Comparison of ENCODE assay signal across 10 cellular contexts in genomic region chr18:58865714-58866113, GRCh38. TPM values are rescaled to one million over a fixed set of nuclear protein-coding genes. Genes with fewer than 3 reads are reported as not detected.
A peak's percentile ranks its signal among the peaks of the same experiment; 100 is the strongest.
DNase-seq lines count a peak whose midpoint lies in the region; ATAC-seq and TF ChIP-seq lines count a peak whose summit lies in the region.
"Had no signal": no experiment of that assay in that cellular context is flagged by ENCODE, and none has a peak within 500 bp of the region (broad histone marks: within the 10 kb centered on the region; RNA-seq: fewer than 3 reads in every experiment).

No MANE protein-coding gene starts in this region.

- no peak for TF ChIP-seq POLR2A in spleen (IDR thresholded peaks at IDR 0.05)

- no peaks in the 10 kb centered on the region for H3K9me3 ChIP-seq in ES-I3 (ENCODE audit: control insufficient read depth, insufficient read depth, low read length)
- no peaks in the 10 kb centered on the region for H3K9me3 ChIP-seq in adipocyte (ENCODE audit: control insufficient read depth, low read length)
- no peaks in the 10 kb centered on the region for H3K9me3 ChIP-seq in iPS DF 6.9 (ENCODE audit: control insufficient read depth, insufficient read depth, low read length)
- peaks cover 0 to 3% (median 0%) of the 10 kb centered on the region in 8 donors for H3K9me3 ChIP-seq in spleen

- H3K9me3 Mint-ChIP-seq in stimulated activated naive B cell treated with anti-CD40 and anti-IgM and Interleukin-4, amounts not matched to agents 10 μg/mL and 1 μg/mL and 100 μg/mL, for 72 hours, result peaks cover 0 to 4% of the 10 kb centered on the region in 2 donors
- H3K9me3 Mint-ChIP-seq: activated CD4-positive, alpha-beta T cell treated with anti-CD3 and anti-CD28 coated beads, Interleukin-2, amount 10 ng/mL, durations not matched to agents 24 days and 14 days had no signal

- peak; percentile 34 for DNase-seq in adipocyte (ENCODE audit: low read depth)
- DNase-seq in iPS DF 6.9 (ENCODE audit: low read depth, low spot score), result no peak
- no peak for DNase-seq in spleen
- no peak for DNase-seq in stimulated activated naive B cell treated with anti-CD40 and anti-IgM and Interleukin-4, amounts not matched to agents 10 μg/mL and 1 μg/mL and 100 μg/mL, for 72 hours
- DNase-seq in D341Med (ENCODE audit: low spot score), result no peak
- no peak for DNase-seq in DMS153 (lab: John Stamatoyannopoulos, UW)
- DNase-seq: activated CD4-positive, alpha-beta T cell treated with anti-CD3 and anti-CD28 coated beads, Interleukin-2, amount 10 ng/mL, durations not matched to agents 24 days and 14 days; DND-41 had no signal

- H3K4me1 Mint-ChIP-seq in stimulated activated naive B cell treated with anti-CD40 and anti-IgM and Interleukin-4, amounts not matched to agents 10 μg/mL and 1 μg/mL and 100 μg/mL, for 72 hours, result peaks cover 33 to 42% of the 10 kb centered on the region in 2 donors

- peaks cover 46 to 62% of the 10 kb centered on the region in 2 donors for H3K36me3 Mint-ChIP-seq in stimulated activated naive B cell treated with anti-CD40 and anti-IgM and Interleukin-4, amounts not matched to agents 10 μg/mL and 1 μg/mL and 100 μg/mL, for 72 hours

- peak overlapping the region in 1 of 2 donors; percentile 6 for H3K4me3 Mint-ChIP-seq in stimulated activated naive B cell treated with anti-CD40 and anti-IgM and Interleukin-4, amounts not matched to agents 10 μg/mL and 1 μg/mL and 100 μg/mL, for 72 hours
- H3K4me3 Mint-ChIP-seq: activated CD4-positive, alpha-beta T cell treated with anti-CD3 and anti-CD28 coated beads, Interleukin-2, amount 10 ng/mL, durations not matched to agents 24 days and 14 days had no signal

- H3K27me3 Mint-ChIP-seq in stimulated activated naive B cell treated with anti-CD40 and anti-IgM and Interleukin-4, amounts not matched to agents 10 μg/mL and 1 μg/mL and 100 μg/mL, for 72 hours, result no peaks in the 10 kb centered on the region

- intact Hi-C loops in spleen (cut with DNase I; ENCODE audit: low total_unique reads), result no loop called here

- peaks cover 37% of the 10 kb centered on the region; the same call in 1 of the 2 replicates for H3K36me3 ChIP-seq in ES-I3 (ENCODE audit: insufficient read depth, low read length)
- peaks cover 20% of the 10 kb centered on the region for H3K36me3 ChIP-seq in adipocyte (ENCODE audit: control insufficient read depth, insufficient read depth, low read length, severe bottlenecking)
- H3K36me3 ChIP-seq in iPS DF 6.9 (ENCODE audit: control insufficient read depth, insufficient read depth, low read length), result peaks cover 26% of the 10 kb centered on the region
- H3K36me3 ChIP-seq in spleen, result peaks cover 0 to 39% (median 12%) of the 10 kb centered on the region in 6 donors

- H3K4me1 ChIP-seq in ES-I3 (ENCODE audit: insufficient read depth, low read length), result peaks cover 46% of the 10 kb centered on the region
- H3K4me1 ChIP-seq in adipocyte (ENCODE audit: control insufficient read depth, insufficient read depth, low read length), result peaks cover 39% of the 10 kb centered on the region
- H3K4me1 ChIP-seq in iPS DF 6.9 (ENCODE audit: control insufficient read depth, insufficient read depth, low read length), result peaks cover 7% of the 10 kb centered on the region; the same call in 1 of the 2 replicates
- peaks cover 24 to 75% (median 51%) of the 10 kb centered on the region in 6 donors for H3K4me1 ChIP-seq in spleen

- ATAC-seq in stimulated activated naive B cell treated with anti-CD40 and anti-IgM and Interleukin-4, amounts not matched to agents 10 μg/mL and 1 μg/mL and 100 μg/mL, for 72 hours (replicated peaks), result no peak
- ATAC-seq in HG03432 (IDR thresholded peaks at IDR 0.05; ENCODE audit: unreplicated experiment), result no peak

- H3K9ac ChIP-seq in ES-I3 (ENCODE audit: low read depth, low read length), result peak overlapping the region; percentile 27
- no peak overlapping the region for H3K9ac ChIP-seq in adipocyte (ENCODE audit: low read length)

- H3K27me3 ChIP-seq in adipocyte (replicated peaks; ENCODE audit: control insufficient read depth, insufficient read depth, low read length) (no peaks in the 10 kb centered on the region), iPS DF 6.9 (ENCODE audit: control insufficient read depth, insufficient read depth, low read length) (no peaks in the 10 kb centered on the region), spleen (replicated peaks in 1 of 7) (peaks cover 0 to 24% (median 0%) of the 10 kb centered on the region in 7 donors)

- WGBS in iPS DF 6.9 (ENCODE audit: insufficient coverage, insufficient read length), result no CpG with 5 or more reads among the region's 9 CpGs
- whole genome bisulfite sequencing in spleen, 5 donors, result 89 to 96% (median 93%) methylated on average over 9 of the region's 9 CpGs

- no peak for TF ChIP-seq CTCF in spleen (IDR thresholded peaks at IDR 0.05 in 8 of 11, conservative IDR thresholded peaks at IDR 0.05 in 3 of 11)

- H3K4me3 ChIP-seq in adipocyte (ENCODE audit: low read length) (no peak overlapping the region), iPS DF 6.9 (ENCODE audit: low read length) (no peak overlapping the region), spleen (no peak overlapping the region)

- H3K27ac Mint-ChIP-seq in stimulated activated naive B cell treated with anti-CD40 and anti-IgM and Interleukin-4, amounts not matched to agents 10 μg/mL and 1 μg/mL and 100 μg/mL, for 72 hours, result no peak overlapping the region
- H3K27ac Mint-ChIP-seq: activated CD4-positive, alpha-beta T cell treated with anti-CD3 and anti-CD28 coated beads, Interleukin-2, amount 10 ng/mL, durations not matched to agents 24 days and 14 days had no signal

- H3K27ac ChIP-seq in iPS DF 6.9 (ENCODE audit: low read length) (peak overlapping the region; percentile 78), spleen (peak overlapping the region in 7 of 8 donors; percentile 51 to 95 (median 91))

RNA-seq across cellular contexts. Expression of gene ZNF532, which starts 1.0 kb away (rescaled TPM):
- 10 to 100 TPM; 40.0 to 64.8 (median 47.2) TPM for total RNA-seq in spleen
- polyA plus RNA-seq in spleen, result 10 to 100 TPM in 1 of 3 donors, 1 to 10 TPM in 2; 5.2 to 12.1 (median 9.8) TPM
